In the genomic region with DNA sequence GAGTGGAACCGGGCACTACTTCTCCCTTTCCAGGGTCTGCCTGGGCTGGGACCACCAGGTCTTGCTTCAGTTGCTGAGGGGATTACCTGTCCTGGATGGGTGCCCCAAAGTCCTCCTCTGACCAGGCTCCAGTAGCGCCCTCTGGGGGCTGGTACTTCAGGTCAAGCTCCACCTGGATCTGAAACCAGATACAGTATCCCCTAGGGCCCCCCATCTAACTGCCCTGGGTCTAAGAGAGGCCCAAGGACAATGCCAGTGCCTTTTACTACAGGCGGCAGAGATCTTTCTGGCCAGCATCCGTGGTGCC, we compare ENCODE assay signal across 1 cellular context.
TF ChIP-seq lines count a peak whose summit lies in the region.

No MANE protein-coding gene starts in this region.

TF ChIP-seq in HCT116, 20 proteins besides CTCF, POLR2A, EP300 and RAD21:
- TF ChIP-seq, protein P1, sequence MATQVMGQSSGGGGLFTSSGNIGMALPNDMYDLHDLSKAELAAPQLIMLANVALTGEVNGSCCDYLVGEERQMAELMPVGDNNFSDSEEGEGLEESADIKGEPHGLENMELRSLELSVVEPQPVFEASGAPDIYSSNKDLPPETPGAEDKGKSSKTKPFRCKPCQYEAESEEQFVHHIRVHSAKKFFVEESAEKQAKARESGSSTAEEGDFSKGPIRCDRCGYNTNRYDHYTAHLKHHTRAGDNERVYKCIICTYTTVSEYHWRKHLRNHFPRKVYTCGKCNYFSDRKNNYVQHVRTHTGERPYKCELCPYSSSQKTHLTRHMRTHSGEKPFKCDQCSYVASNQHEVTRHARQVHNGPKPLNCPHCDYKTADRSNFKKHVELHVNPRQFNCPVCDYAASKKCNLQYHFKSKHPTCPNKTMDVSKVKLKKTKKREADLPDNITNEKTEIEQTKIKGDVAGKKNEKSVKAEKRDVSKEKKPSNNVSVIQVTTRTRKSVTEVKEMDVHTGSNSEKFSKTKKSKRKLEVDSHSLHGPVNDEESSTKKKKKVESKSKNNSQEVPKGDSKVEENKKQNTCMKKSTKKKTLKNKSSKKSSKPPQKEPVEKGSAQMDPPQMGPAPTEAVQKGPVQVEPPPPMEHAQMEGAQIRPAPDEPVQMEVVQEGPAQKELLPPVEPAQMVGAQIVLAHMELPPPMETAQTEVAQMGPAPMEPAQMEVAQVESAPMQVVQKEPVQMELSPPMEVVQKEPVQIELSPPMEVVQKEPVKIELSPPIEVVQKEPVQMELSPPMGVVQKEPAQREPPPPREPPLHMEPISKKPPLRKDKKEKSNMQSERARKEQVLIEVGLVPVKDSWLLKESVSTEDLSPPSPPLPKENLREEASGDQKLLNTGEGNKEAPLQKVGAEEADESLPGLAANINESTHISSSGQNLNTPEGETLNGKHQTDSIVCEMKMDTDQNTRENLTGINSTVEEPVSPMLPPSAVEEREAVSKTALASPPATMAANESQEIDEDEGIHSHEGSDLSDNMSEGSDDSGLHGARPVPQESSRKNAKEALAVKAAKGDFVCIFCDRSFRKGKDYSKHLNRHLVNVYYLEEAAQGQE (IDR thresholded peaks at IDR 0.05; ENCODE audit: low read depth): no peak
- TF ChIP-seq EZH2phosphoT487 (IDR thresholded peaks at IDR 0.05; ENCODE audit: borderline replicate concordance) (no peak), TCF7L2 (IDR thresholded peaks at IDR 0.05; ENCODE audit: borderline replicate concordance, extremely low read depth, insufficient read depth, insufficient read length) (no peak), JUND (IDR thresholded peaks at IDR 0.05) (no peak), FOSL1 (IDR thresholded peaks at IDR 0.05; ENCODE audit: low read depth) (no peak), CBX3 (IDR thresholded peaks at IDR 0.05; ENCODE audit: low read depth) (no peak), EZH2 (IDR thresholded peaks at IDR 0.05) (no peak), EGR1 (IDR thresholded peaks at IDR 0.05; ENCODE audit: low read depth) (no peak), SP1 (IDR thresholded peaks at IDR 0.05; ENCODE audit: low read depth) (no peak), ZFX (IDR thresholded peaks at IDR 0.05) (no peak)
